1 cellular context compared by ENCODE assay signal in the genomic region with DNA sequence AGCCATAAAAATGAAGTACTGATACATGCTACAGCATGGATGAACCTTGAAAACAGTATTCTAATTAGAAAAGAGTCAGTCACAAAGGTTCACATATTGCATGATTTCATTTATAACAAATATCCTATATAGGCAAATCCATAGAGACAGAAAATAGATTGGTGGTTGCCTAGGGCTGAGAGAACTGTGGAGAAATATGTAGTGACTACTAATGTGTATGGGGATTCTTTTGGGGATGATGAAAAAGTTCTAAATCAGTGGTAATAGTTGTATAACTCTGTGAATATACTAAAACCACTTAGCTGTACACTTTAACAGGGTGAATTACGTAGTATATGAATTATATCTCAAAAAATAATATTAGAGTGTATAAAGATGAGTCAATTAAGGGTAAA.
TF ChIP-seq lines count a peak whose summit lies in the region.

No MANE protein-coding gene starts in this region.

TF ChIP-seq in K562, 482 proteins besides CTCF, POLR2A, EP300 and RAD21:
- TF ChIP-seq C11orf30 (IDR thresholded peaks at IDR 0.05; ENCODE audit: low read depth) (no peak), RFX1 (IDR thresholded peaks at IDR 0.05) (0 out of 2 replicates have a peak, but pooled peaks have one; percentile 8)
